In the genomic region with DNA sequence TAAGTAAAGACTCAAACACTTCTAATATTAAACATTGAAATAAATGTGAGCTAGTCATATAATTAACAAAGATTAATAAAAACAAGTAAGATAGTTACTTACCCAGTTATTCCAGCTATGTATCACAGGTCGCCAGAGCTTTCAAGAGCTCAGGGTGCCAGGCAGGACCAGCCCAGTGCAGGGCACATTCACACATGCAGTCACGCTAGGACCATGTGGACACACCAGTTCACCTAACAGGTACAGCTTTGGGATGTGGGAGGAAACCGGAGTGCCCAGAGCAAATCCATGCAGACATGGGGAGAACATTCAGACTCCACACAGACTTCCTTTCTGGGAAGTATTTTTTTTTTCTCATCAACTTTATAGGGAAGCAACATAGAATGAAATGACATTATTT, we compare ENCODE assay signal across 37 cellular contexts. TPM values are rescaled to one million over a fixed set of nuclear protein-coding genes. Genes with fewer than 3 reads are reported as not detected.
"Had no signal": no experiment of that assay in that cellular context is flagged by ENCODE, and none has a peak within 500 bp of the region (broad histone marks: within the 10 kb centered on the region; RNA-seq: fewer than 3 reads in every experiment).

No MANE protein-coding gene starts in this region.

- H3K36me3 ChIP-seq: adrenal gland, ascending aorta, brain microvascular endothelial cell, breast epithelium, cardiac muscle cell had no signal

- FAIRE-seq: astrocyte had no signal

- H3K4me3 ChIP-seq: adrenal gland, ascending aorta, body of pancreas, breast epithelium, cardiac muscle cell had no signal

- H3K27ac ChIP-seq: adrenal gland, ascending aorta, body of pancreas, brain microvascular endothelial cell, breast epithelium, cardiac muscle cell had no signal

- H3K4me1 ChIP-seq: adrenal gland, ascending aorta, body of pancreas, breast epithelium had no signal

- H3K9me3 ChIP-seq: adrenal gland, ascending aorta, body of pancreas, breast epithelium had no signal

- H3K27me3 ChIP-seq: ascending aorta, brain microvascular endothelial cell had no signal

- DNase-seq: activated effector memory CD4-positive, alpha-beta T cell treated with anti-CD3 and anti-CD28 coated beads, Interleukin-2, amount 50 U/mL, for 16 hours; activated effector memory CD4-positive, alpha-beta T cell treated with Interleukin-2 at 50 U/mL for 16 hours; activated gamma-delta T cell; activated gamma-delta T cell treated with Interleukin-2 at 50 U/mL for 16 hours; activated naive CD4-positive, alpha-beta T cell; activated naive CD4-positive, alpha-beta T cell treated with anti-CD3 and anti-CD28 coated beads for 36 hours; activated naive CD4-positive, alpha-beta T cell treated with anti-CD3 and anti-CD28 coated beads, Interleukin-2, amount 10 ng/mL, durations not matched to agents 7 days and 5 days; activated naive CD4-positive, alpha-beta T cell treated with anti-CD3 and anti-CD28 coated beads, Interleukin-2, amount 50 U/mL, for 16 hours; activated naive CD4-positive, alpha-beta T cell treated with Interleukin-2 at 50 U/mL for 16 hours; activated naive CD8-positive, alpha-beta T cell treated with anti-CD3 and anti-CD28 coated beads for 36 hours; activated naive CD8-positive, alpha-beta T cell treated with anti-CD3 and anti-CD28 coated beads, Interleukin-2, amount 10 ng/mL, durations not matched to agents 7 days and 5 days; activated naive CD8-positive, alpha-beta T cell treated with anti-CD3 and anti-CD28 coated beads, Interleukin-2, amount 50 U/mL, for 24 hours; activated T-cell treated with anti-CD3 and anti-CD28 coated beads for 4 hours; activated T-cell treated with anti-CD3 and anti-CD28 coated beads, Interleukin-2, amount 50 U/mL, for 1 hour; activated T-cell treated with anti-CD3 and anti-CD28 coated beads, Interleukin-2, amount 50 U/mL, for 24 hours; activated T-cell treated with anti-CD3 and anti-CD28 coated beads, Interleukin-2, amount 50 U/mL, for 4 hours; activated T-cell treated with anti-CD3 and anti-CD28 coated beads, Interleukin-2, amount 50 U/mL, for 48 hours; activated T-cell treated with anti-CD3 and anti-CD28 coated beads, Interleukin-2, amount 50 U/mL, for 72 hours; adrenal gland; amniotic stem cell; amygdala; anterior cingulate cortex; aorta; body of pancreas; brain microvascular endothelial cell; caudate nucleus; central memory CD4-positive, alpha-beta T cell; cerebellar nuclear complex had no signal

- ATAC-seq: activated naive CD4-positive, alpha-beta T cell treated with anti-CD3 and anti-CD28 coated beads, Interleukin-2, amount 50 U/mL, for 72 hours; activated naive CD8-positive, alpha-beta T cell treated with anti-CD3 and anti-CD28 coated beads, Interleukin-2, amount 50 U/mL, for 24 hours; activated T-cell treated with anti-CD3 and anti-CD28 coated beads, Interleukin-2, amount 50 U/mL, for 4 hours; activated T-cell treated with anti-CD3 and anti-CD28 coated beads, Interleukin-2, amount 50 U/mL, for 72 hours; activated T-helper 17 cell treated with anti-CD3 and anti-CD28 coated beads, Interleukin-2, amount 50 U/mL, for 72 hours; body of pancreas had no signal

RNA-seq across cellular contexts. Expression of a gene that starts 39.3 kb away (rescaled TPM):
- total RNA-seq: activated naive CD8-positive, alpha-beta T cell treated with anti-CD3 and anti-CD28 coated beads, Interleukin-2, amount 10 ng/mL, durations not matched to agents 7 days and 5 days; activated T-helper 1 cell treated with anti-CD3 and anti-CD28 coated beads, Interleukin-12 subunit alpha, Interleukin-12 subunit beta, Interleukin-2, Interleukin-4 antibody, amounts not matched to agents 30 ng/mL and 10 ng/mL and 1 ng/mL, durations not matched to agents 14 hours and 24 hours and 36 hours; activated T-helper 17 cell treated with anti-CD3 and anti-CD28 coated beads, Interleukin-2, amount 50 U/mL, for 72 hours; activated T-helper 2 cell treated with anti-CD3 and anti-CD28 coated beads, Interferon-gamma antibody, Interleukin-2, Interleukin-4, amounts not matched to agents 10 μg/mL and 5 μg/mL and 100 μg/mL, durations not matched to agents 14 hours and 24 hours and 36 hours; adrenal gland; ascending aorta; bronchial epithelial cell had no signal
- polyA plus RNA-seq: adrenal gland, aorta, cardiac muscle cell had no signal
